Comparison of ENCODE assay signal across 24 cellular contexts in the genomic region with DNA sequence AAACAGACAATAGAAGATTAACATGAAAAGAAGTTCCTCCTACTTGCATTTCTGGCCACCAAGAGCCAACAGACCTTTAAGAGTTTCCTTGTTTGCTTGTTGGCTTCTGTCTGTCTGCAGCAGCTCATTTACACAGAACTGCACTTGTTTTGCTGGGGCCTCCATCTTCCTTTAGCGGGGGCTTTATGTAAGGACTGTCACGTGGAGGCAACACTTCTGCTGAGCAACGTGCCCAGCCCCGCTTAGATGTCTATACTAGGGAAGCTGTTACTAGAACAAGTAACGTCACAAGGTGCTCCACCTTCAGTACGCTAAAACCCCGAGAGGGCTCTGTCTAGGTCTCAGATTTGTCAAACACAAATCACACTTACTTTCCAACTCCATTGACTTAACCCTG.
"Had no signal": no experiment of that assay in that cellular context is flagged by ENCODE, and none has a peak within 500 bp of the region (broad histone marks: within the 10 kb centered on the region; RNA-seq: fewer than 3 reads in every experiment).

No MANE protein-coding gene starts in this region.

- H3K4me3 ChIP-seq: esophagus muscularis mucosa, left lung, lower lobe of right lung, ovary, prostate gland, sigmoid colon, vagina had no signal

- DNase-seq: activated CD4-positive, alpha-beta memory T cell treated with anti-CD3 and anti-CD28 coated beads, Interleukin-2, amount 10 ng/mL, durations not matched to agents 7 days and 5 days; activated CD4-positive, alpha-beta T cell treated with anti-CD3 and anti-CD28 coated beads, Interleukin-2, amount 10 ng/mL, durations not matched to agents 7 days and 5 days; activated CD4-positive, CD25-positive, alpha-beta regulatory T cell treated with anti-CD3 and anti-CD28 coated beads, Interleukin-2, amount 50 U/mL, for 72 hours; activated gamma-delta T cell treated with Interleukin-2 at 50 U/mL for 16 hours; activated naive CD4-positive, alpha-beta T cell treated with anti-CD3 and anti-CD28 coated beads, Interleukin-2, amount 50 U/mL, for 16 hours; activated T-cell treated with anti-CD3 and anti-CD28 coated beads, Interleukin-2, amount 50 U/mL, for 4 hours; amniotic stem cell; central memory CD4-positive, alpha-beta T cell; endodermal cell; foreskin keratinocyte; left lung; lower lobe of right lung; mesenchymal stem cell; ovary; sigmoid colon; small intestine; stimulated activated CD4-positive, alpha-beta T cell treated with anti-CD3 and anti-CD28 coated beads, Interleukin-4, amount 100 ng/mL, for 24 hours; T-helper 2 cell had no signal

- H3K4me1 ChIP-seq: esophagus muscularis mucosa, foreskin keratinocyte, left lung, lower lobe of right lung, prostate gland, sigmoid colon, vagina had no signal

- ATAC-seq: activated T-cell treated with anti-CD3 and anti-CD28 coated beads, Interleukin-2, amount 50 U/mL, for 4 hours; activated T-helper 17 cell treated with anti-CD3 and anti-CD28 coated beads, Interleukin-2, amount 50 U/mL, for 72 hours; foreskin keratinocyte; left lung; lower lobe of right lung; stimulated activated effector memory CD8-positive, alpha-beta T cell treated with anti-CD3 and anti-CD28 coated beads, Interleukin-12 subunit alpha, Interleukin-12 subunit beta, amount 100 ng/mL, for 72 hours had no signal

- H3K9me3 ChIP-seq: esophagus muscularis mucosa, left lung, lower lobe of right lung, neutrophil, ovary, prostate gland, sigmoid colon, vagina had no signal

- H3K36me3 ChIP-seq: esophagus muscularis mucosa, left lung, lower lobe of right lung, neutrophil, ovary, prostate gland, sigmoid colon, vagina had no signal

- H3K27me3 ChIP-seq: ovary, vagina had no signal

- H3K27ac ChIP-seq: esophagus muscularis mucosa, foreskin keratinocyte, left lung, lower lobe of right lung, neutrophil, ovary, prostate gland, sigmoid colon, vagina had no signal
